In the genomic region with DNA sequence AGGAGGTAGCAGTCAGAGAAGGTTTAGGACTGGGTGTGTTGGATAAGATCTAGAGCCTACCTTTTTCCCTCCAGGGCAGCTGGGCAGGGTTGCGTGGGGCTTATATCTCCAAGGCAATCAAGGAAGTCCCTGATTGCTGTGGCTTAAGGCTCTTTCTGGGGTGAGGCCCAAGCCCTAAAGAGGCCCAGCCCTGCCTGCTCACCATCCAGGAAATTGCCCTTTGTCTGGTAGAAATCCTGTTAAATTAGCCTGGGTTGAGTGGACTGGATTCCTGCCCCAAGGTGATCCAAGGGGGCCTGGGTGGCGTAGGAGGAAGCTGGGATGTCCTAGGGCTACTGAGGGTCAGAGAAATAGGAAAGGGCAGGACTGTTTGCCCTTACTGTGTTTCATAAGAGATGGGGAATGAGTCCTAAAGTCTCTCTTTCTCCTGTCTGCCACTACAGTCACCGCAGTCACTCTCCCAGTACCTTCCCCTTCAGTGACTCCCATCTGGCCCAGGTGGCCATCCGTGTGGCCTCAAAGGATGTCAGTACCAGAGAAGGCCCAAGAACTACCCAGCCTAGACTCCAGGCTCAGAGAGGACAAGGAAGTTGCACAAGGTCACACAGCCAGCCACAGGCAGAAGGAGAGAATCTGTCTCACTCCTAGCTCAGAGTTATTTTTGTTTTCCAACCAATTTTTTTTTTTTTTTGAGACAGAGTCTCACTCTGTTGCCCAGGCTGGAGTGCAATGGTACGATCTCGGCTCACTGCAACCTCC, we compare ENCODE assay signal across 13 cellular contexts. TPM values are rescaled to one million over a fixed set of nuclear protein-coding genes. Genes with fewer than 3 reads are reported as not detected.
DNase-seq lines count a peak whose midpoint lies in the region; ATAC-seq and TF ChIP-seq lines count a peak whose summit lies in the region.
"Had no signal": no experiment of that assay in that cellular context is flagged by ENCODE, and none has a peak within 500 bp of the region (broad histone marks: within the 10 kb centered on the region; RNA-seq: fewer than 3 reads in every experiment).

No MANE protein-coding gene starts in this region.

- H3K4me3 ChIP-seq in NB4 (ENCODE audit: low read depth, low read length) (no peak overlapping the region), colonic mucosa (no peak overlapping the region), BE2C (ENCODE audit: low read depth, low read length) (no peak overlapping the region)

- TF ChIP-seq CTCF in NB4 (IDR thresholded peaks at IDR 0.05; ENCODE audit: low read depth, low read length), result no peak
- TF ChIP-seq CTCF in colonic mucosa (IDR thresholded peaks at IDR 0.05), result no peak
- no peak for TF ChIP-seq CTCF in nephron progenitor cell (IDR thresholded peaks at IDR 0.05)
- no peak for TF ChIP-seq CTCF in BE2C (IDR thresholded peaks at IDR 0.05; ENCODE audit: low read depth, low read length)

- H3K9me3 ChIP-seq in colonic mucosa, result no peaks in the 10 kb centered on the region
- H3K9me3 ChIP-seq in BE2C, result no peaks in the 10 kb centered on the region

- intact Hi-C loops in colonic mucosa (cut with DNase I), result no loop called here

- H3K4me1 ChIP-seq in colonic mucosa (no peaks in the 10 kb centered on the region), BE2C (no peaks in the 10 kb centered on the region)
- H3K4me1 ChIP-seq: parathyroid adenoma had no signal

- H3K27me3 ChIP-seq in colonic mucosa, result no peaks in the 10 kb centered on the region
- H3K27me3 ChIP-seq in BE2C, result no peaks in the 10 kb centered on the region

- peaks cover 4% of the 10 kb centered on the region for H3K9me3 Mint-ChIP-seq in nephron progenitor cell
- H3K9me3 Mint-ChIP-seq: activated naive CD8-positive, alpha-beta T cell treated with anti-CD3 and anti-CD28 coated beads, Interleukin-2, amount 10 ng/mL, durations not matched to agents 7 days and 5 days; central memory CD8-positive, alpha-beta T cell had no signal

- peak overlapping the region; percentile 84 for H3K27ac ChIP-seq in colonic mucosa
- H3K27ac ChIP-seq: parathyroid adenoma had no signal

- H3K9ac ChIP-seq in colonic mucosa (ENCODE audit: low read depth in 2 of 2, low read length in 2 of 2), result peak overlapping the region in 1 of 2 donors; percentile 48
- H3K9ac ChIP-seq: parathyroid adenoma had no signal

- DNase-seq in GF-D8 (lab: John Stamatoyannopoulos, UW) (peak; percentile 16), NB4 (ENCODE audit: low read depth) (peak; percentile 30), colonic mucosa (peak; percentile 86), nephron progenitor cell (no peak), BE2C (no peak), EL (no peak)
- DNase-seq: activated naive CD8-positive, alpha-beta T cell treated with anti-CD3 and anti-CD28 coated beads, Interleukin-2, amount 10 ng/mL, durations not matched to agents 7 days and 5 days; NCI-H2171; stimulated activated CD8-positive, alpha-beta memory T cell treated with anti-CD3 and anti-CD28 coated beads, Interleukin-4, amount 100 ng/mL, for 48 hours had no signal

- H3K27me3 Mint-ChIP-seq in nephron progenitor cell (ENCODE audit: low read depth, poor library complexity), result no peaks in the 10 kb centered on the region
- H3K27me3 Mint-ChIP-seq: central memory CD8-positive, alpha-beta T cell had no signal

- ATAC-seq in HG03159 (IDR thresholded peaks at IDR 0.05; ENCODE audit: unreplicated experiment) (no peak), GM18511 (IDR thresholded peaks at IDR 0.05; ENCODE audit: unreplicated experiment) (no peak)

- no peaks in the 10 kb centered on the region for H3K36me3 ChIP-seq in colonic mucosa
- no peaks in the 10 kb centered on the region for H3K36me3 ChIP-seq in BE2C

- H3K36me3 Mint-ChIP-seq in nephron progenitor cell (ENCODE audit: low read depth), result no peaks in the 10 kb centered on the region
- H3K36me3 Mint-ChIP-seq: activated naive CD8-positive, alpha-beta T cell treated with anti-CD3 and anti-CD28 coated beads, Interleukin-2, amount 10 ng/mL, durations not matched to agents 7 days and 5 days had no signal

- H3K4me1 Mint-ChIP-seq in nephron progenitor cell, result peaks cover 17% of the 10 kb centered on the region
- H3K4me1 Mint-ChIP-seq: central memory CD8-positive, alpha-beta T cell had no signal

- no peak for TF ChIP-seq POLR2A in NB4 (IDR thresholded peaks at IDR 0.05; ENCODE audit: extremely low read depth, insufficient read length)

- H3K27ac Mint-ChIP-seq in nephron progenitor cell, result peak overlapping the region; percentile 25
- H3K27ac Mint-ChIP-seq: activated naive CD8-positive, alpha-beta T cell treated with anti-CD3 and anti-CD28 coated beads, Interleukin-2, amount 10 ng/mL, durations not matched to agents 7 days and 5 days had no signal

- H3K4me3 Mint-ChIP-seq in nephron progenitor cell, result no peak overlapping the region
- H3K4me3 Mint-ChIP-seq: activated naive CD8-positive, alpha-beta T cell treated with anti-CD3 and anti-CD28 coated beads, Interleukin-2, amount 10 ng/mL, durations not matched to agents 7 days and 5 days; central memory CD8-positive, alpha-beta T cell had no signal

RNA-seq across cellular contexts. Expression of gene MFSD2A, which starts 25.8 kb away (rescaled TPM):
- total RNA-seq in colonic mucosa, result 10 to 100 TPM; 15.6 to 27.2 TPM
- 3.7 TPM for polyA plus RNA-seq in BE2C (2012; ENCODE audit: insufficient read depth, insufficient read length, low read depth)

RNA-seq across cellular contexts. Expression of gene CAP1, which starts 59.8 kb away (rescaled TPM):
- total RNA-seq in colonic mucosa, result 100 to 1,000 TPM; 500 to 548 TPM
- 99.9 TPM for polyA plus RNA-seq in BE2C (2012; ENCODE audit: insufficient read depth, insufficient read length, low read depth)

Comparison
In these comparisons a context has a peak if more than half of its experiments do, and no peak if none do; other contexts are left out.
1. DNase-seq: peak in GF-D8 (single experiment), NB4 (single experiment) and colonic mucosa (single experiment); none in nephron progenitor cell (single experiment), BE2C (single experiment) and EL (single experiment).